Comparison of ENCODE assay signal across 12 cellular contexts in the genomic region with DNA sequence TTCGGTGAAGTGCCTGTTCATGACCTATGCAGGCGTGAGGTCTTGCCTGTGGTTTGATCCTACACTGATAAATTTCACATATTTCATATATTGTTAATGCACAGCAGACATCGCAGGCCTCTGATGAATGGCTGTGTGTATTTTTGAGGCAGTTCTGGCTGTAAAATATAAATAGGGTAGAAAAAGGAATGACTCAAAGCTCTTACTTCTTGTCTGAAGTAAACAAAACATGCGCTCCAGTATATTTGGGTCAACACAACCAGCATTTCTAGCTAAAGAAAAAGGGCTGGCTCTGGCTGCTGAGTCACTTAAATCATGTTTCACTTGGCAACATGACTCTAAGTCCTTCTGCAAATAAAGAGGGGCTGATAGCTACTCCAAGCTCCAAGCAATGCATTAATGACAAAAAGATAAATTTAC. TPM values are rescaled to one million over a fixed set of nuclear protein-coding genes. Genes with fewer than 3 reads are reported as not detected.
DNase-seq lines count a peak whose midpoint lies in the region; ATAC-seq, FAIRE-seq and TF ChIP-seq lines count a peak whose summit lies in the region.
"Had no signal": no experiment of that assay in that cellular context is flagged by ENCODE, and none has a peak within 500 bp of the region (broad histone marks: within the 10 kb centered on the region; RNA-seq: fewer than 3 reads in every experiment).

No MANE protein-coding gene starts in this region.

- no peak for TF ChIP-seq RAD21 in A549 (conservative IDR thresholded peaks at IDR 0.05 in 1 of 2, IDR thresholded peaks at IDR 0.05 in 1 of 2)
- no peak for TF ChIP-seq RAD21 in liver (IDR thresholded peaks at IDR 0.05)

- H3K4me1 ChIP-seq in A549 (peaks cover 20% of the 10 kb centered on the region), body of pancreas (peaks cover 9% of the 10 kb centered on the region), liver (ENCODE audit: control insufficient read depth in 4 of 4, insufficient read depth in 4 of 4, low read length in 3 of 4) (peaks cover 0 to 5% (median 0%) of the 10 kb centered on the region in 4 donors)

- peak overlapping the region in 1 of 2 experiments; percentile 35; a peak in 2 of 6 replicates for H3K27ac ChIP-seq in A549
- no peak overlapping the region for H3K27ac ChIP-seq in body of pancreas
- peak overlapping the region in 1 of 2 donors; percentile 17 for H3K27ac ChIP-seq in liver (ENCODE audit: low read depth in 1 of 2, low read length in 2 of 2)

- no peak overlapping the region for H3K9ac ChIP-seq in liver (ENCODE audit: low read depth in 1 of 2, low read length in 2 of 2)

- TF ChIP-seq CTCF in A549 (IDR thresholded peaks at IDR 0.05) (no peak), HFF-Myc (IDR thresholded peaks at IDR 0.05; ENCODE audit: low read depth, low read length, missing control alignments) (no peak), body of pancreas (IDR thresholded peaks at IDR 0.05) (no peak), liver (IDR thresholded peaks at IDR 0.05; ENCODE audit: low read depth, low read length, missing input control) (no peak)

- no peak for TF ChIP-seq EP300 in A549 (IDR thresholded peaks at IDR 0.05)

- TF ChIP-seq POLR2A in A549 (IDR thresholded peaks at IDR 0.05; ENCODE audit: low read length) (no peak), body of pancreas (IDR thresholded peaks at IDR 0.05) (no peak)

- POLR2A ChIA-PET in A549 (lab: Yijun Ruan, JAX), result interaction anchor here (0.9 kb wide), 1 partner anchor 13 kb away, joined by 3 read pairs; no protein-coding TSS in a partner anchor

- no peak overlapping the region for H3K27ac Mint-ChIP-seq in activated T-cell treated with anti-CD3 and anti-CD28 coated beads, Interleukin-2, amount 50 U/mL, for 24 hours
- H3K27ac Mint-ChIP-seq: T-helper 1 cell treated with Interleukin-12 subunit alpha and Interleukin-12 subunit beta and Interleukin-4 antibody, amounts not matched to agents 30 μg/mL and 1 μg/mL, for 36 hours had no signal

- H3K27me3 ChIP-seq in body of pancreas (no peaks in the 10 kb centered on the region), liver (ENCODE audit: control insufficient read depth in 4 of 4, insufficient read depth in 4 of 4, low read length in 3 of 4) (no peaks in the 10 kb centered on the region)

- H3K36me3 ChIP-seq in body of pancreas (replicated peaks in 1 of 2; ENCODE audit: insufficient read depth in 1 of 2, low read depth in 2 of 2), result no peaks in the 10 kb centered on the region
- no peaks in the 10 kb centered on the region for H3K36me3 ChIP-seq in liver (ENCODE audit: control insufficient read depth in 4 of 4, insufficient read depth in 3 of 4, low read depth in 1 of 4, low read length in 3 of 4)

- no peaks in the 10 kb centered on the region for H3K36me3 Mint-ChIP-seq in activated T-cell treated with anti-CD3 and anti-CD28 coated beads, Interleukin-2, amount 50 U/mL, for 24 hours (ENCODE audit: low read depth)

- no peak overlapping the region for H3K4me3 Mint-ChIP-seq in activated T-cell treated with anti-CD3 and anti-CD28 coated beads, Interleukin-2, amount 50 U/mL, for 24 hours
- H3K4me3 Mint-ChIP-seq: memory B cell; T-helper 1 cell treated with Interleukin-12 subunit alpha and Interleukin-12 subunit beta and Interleukin-4 antibody, amounts not matched to agents 30 μg/mL and 1 μg/mL, for 36 hours had no signal

- no peaks in the 10 kb centered on the region; the same call in 2 of the 3 replicates for H3K9me3 ChIP-seq in A549
- no peaks in the 10 kb centered on the region for H3K9me3 ChIP-seq in body of pancreas
- H3K9me3 ChIP-seq in liver (ENCODE audit: control insufficient read depth in 4 of 4, low read length in 3 of 4), result no peaks in the 10 kb centered on the region

- intact Hi-C loops in body of pancreas (cut with DNase I), result no loop called here

- no peaks in the 10 kb centered on the region for H3K9me3 Mint-ChIP-seq in activated T-cell treated with anti-CD3 and anti-CD28 coated beads, Interleukin-2, amount 50 U/mL, for 24 hours
- H3K9me3 Mint-ChIP-seq: memory B cell; T-helper 1 cell treated with Interleukin-12 subunit alpha and Interleukin-12 subunit beta and Interleukin-4 antibody, amounts not matched to agents 30 μg/mL and 1 μg/mL, for 36 hours had no signal

- ATAC-seq in A549 (peak; percentile 81 to 93), body of pancreas (peak; percentile 56), GM21381 (IDR thresholded peaks at IDR 0.05; ENCODE audit: unreplicated experiment) (no peak)
- ATAC-seq: K562 had no signal

- WGBS in A549 (ENCODE audit: missing lambda C conversion rate), result 16% methylated on average over 4 of the region's 4 CpGs
- WGBS in body of pancreas, 2 donors, result 29 to 40% methylated on average over 4 of the region's 4 CpGs
- WGBS in liver, result 62% methylated on average over 4 of the region's 4 CpGs

- peaks cover 22% of the 10 kb centered on the region for H3K27me3 Mint-ChIP-seq in activated T-cell treated with anti-CD3 and anti-CD28 coated beads, Interleukin-2, amount 50 U/mL, for 24 hours
- H3K27me3 Mint-ChIP-seq: memory B cell had no signal

- H3K4me3 ChIP-seq in A549, result no peak overlapping the region
- no peak overlapping the region for H3K4me3 ChIP-seq in HFF-Myc (replicated peaks; ENCODE audit: low read depth, low read length)
- no peak overlapping the region for H3K4me3 ChIP-seq in body of pancreas
- H3K4me3 ChIP-seq in liver (ENCODE audit: low read depth in 1 of 3, low read length in 3 of 3), result no peak overlapping the region
- H3K4me3 ChIP-seq: K562 had no signal

- CTCF ChIA-PET in A549 (lab: Yijun Ruan, JAX), result interaction anchor here (0.9 to 1.7 kb wide), 2 partner anchors 11 to 48 kb away, joined by 3 to 4 read pairs; no protein-coding TSS in a partner anchor

- DNase-seq in A549 (ENCODE audit: low read depth in 1 of 2, low spot score in 1 of 2) (peak; percentile 46 to 86), HFF-Myc (ENCODE audit: extremely low read depth, low read depth) (peak; percentile 31), body of pancreas (peak; percentile 14 to 48 (median 34)), midbrain (lab: John Stamatoyannopoulos, UW) (no peak)
- DNase-seq in activated T-cell treated with anti-CD3 and anti-CD28 coated beads, Interleukin-2, amount 50 U/mL, for 24 hours, result no peak
- DNase-seq in activated effector memory CD4-positive, alpha-beta T cell treated with Interleukin-2 at 50 U/mL for 16 hours, result no peak
- DNase-seq: DND-41 had no signal

- no peak for FAIRE-seq in A549 (lab: Jason Lieb, UNC)
- FAIRE-seq: K562 had no signal

- peak overlapping the region; percentile 44 for H3K4me2 ChIP-seq in A549

- peaks cover 10% of the 10 kb centered on the region for H3K4me1 Mint-ChIP-seq in activated T-cell treated with anti-CD3 and anti-CD28 coated beads, Interleukin-2, amount 50 U/mL, for 24 hours (ENCODE audit: low read depth)

TF ChIP-seq in A549, 52 proteins besides CTCF, POLR2A, EP300 and RAD21 (continues in another document):
- TF ChIP-seq TP53 (CRISPR knock-in tag; IDR thresholded peaks at IDR 0.05) (no peak), MAFK (IDR thresholded peaks at IDR 0.05; ENCODE audit: partially characterized antibody) (peak; percentile 69), ESRRA (IDR thresholded peaks at IDR 0.05; ENCODE audit: borderline replicate concordance, low read length) (no peak), KDM1A (IDR thresholded peaks at IDR 0.05; ENCODE audit: low read depth) (no peak), FOSL2 (IDR thresholded peaks at IDR 0.05) (peak; percentile 48), FOSL2 (CRISPR knock-in tag; IDR thresholded peaks at IDR 0.05) (peak; percentile 62), SMC3 (IDR thresholded peaks at IDR 0.05) (no peak), JUNB (IDR thresholded peaks at IDR 0.05) (peak; percentile 42), NPAS2 (CRISPR knock-in tag; IDR thresholded peaks at IDR 0.05; ENCODE audit: borderline replicate concordance) (no peak), NFE2L2 (conservative IDR thresholded peaks at IDR 0.05; ENCODE audit: low read length) (0 out of 2 replicates have a peak, but pooled peaks have one; percentile 3), CEBPB (IDR thresholded peaks at IDR 0.05) (0 out of 4 replicates have a peak, but pooled peaks of 1 of the 2 experiments have one; percentile 27), EHMT2 (IDR thresholded peaks at IDR 0.05; ENCODE audit: low read depth) (no peak)
- TF ChIP-seq, protein P1, sequence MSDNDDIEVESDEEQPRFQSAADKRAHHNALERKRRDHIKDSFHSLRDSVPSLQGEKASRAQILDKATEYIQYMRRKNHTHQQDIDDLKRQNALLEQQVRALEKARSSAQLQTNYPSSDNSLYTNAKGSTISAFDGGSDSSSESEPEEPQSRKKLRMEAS (IDR thresholded peaks at IDR 0.05), result peak; percentile 52

TF ChIP-seq in liver, 16 proteins besides CTCF, POLR2A, EP300 and RAD21 (continues in another document):
- TF ChIP-seq JUND (IDR thresholded peaks at IDR 0.05) (peak in 1 of 2 donors; percentile 39), ZBTB33 (IDR thresholded peaks at IDR 0.05) (no peak), YY1 (IDR thresholded peaks at IDR 0.05) (peak; percentile 32), GABPA (IDR thresholded peaks at IDR 0.05 in 1 of 2, conservative IDR thresholded peaks at IDR 0.05 in 1 of 2) (no peak), SP1 (IDR thresholded peaks at IDR 0.05) (no peak), TAF1 (conservative IDR thresholded peaks at IDR 0.05) (no peak)
- TF ChIP-seq, protein P1 (IDR thresholded peaks at IDR 0.05), result peak; percentile 14

RNA-seq across cellular contexts. Expression of gene TMCC3, which starts 54.1 kb away (rescaled TPM):
- polyA plus RNA-seq in A549 (2011; rRNA removed) (0.60 and 0.62 TPM in 2 replicates), A549 (2017; fragmentation: RNase III; extraction: RNeasy Plus Mini Kit Qiagen cat#74134 plus additional on column Dnase treatment) (0.42 to 0.57 TPM (median 0.50 TPM) in 3 replicates), liver (1 to 10 TPM in 1 of 2 donors, under 1 TPM in 1; 0.81 to 1.5 TPM)
- polyA plus RNA-seq in A549 (2012; cell fraction: cytosol; rRNA removed), result 0.05 and 0.08 TPM in 2 replicates
- polyA plus RNA-seq in A549 (2012; cell fraction: nucleus; rRNA removed), result 0.05 and 0.09 TPM in 2 replicates
- polyA minus RNA-seq in A549 (2011; rRNA and poly(A)+ RNA removed), result 0.44 and 0.45 TPM in 2 replicates
- total RNA-seq in body of pancreas (1 to 10 TPM; 1.3 to 3.6 TPM), liver (1 to 10 TPM; 1.4 to 2.3 TPM)
- total RNA-seq: K562 had no signal
- polyA plus RNA-seq: K562 had no signal

Comparison
In these comparisons a context has a peak if more than half of its experiments do, and no peak if none do; other contexts are left out.
1. DNase-seq: peak in A549 (2 of 2), HFF-Myc (single experiment) and body of pancreas (4 of 4); none in activated T-cell treated with anti-CD3 and anti-CD28 coated beads, Interleukin-2, amount 50 U/mL, for 24 hours (single experiment), midbrain (single experiment) and activated effector memory CD4-positive, alpha-beta T cell treated with Interleukin-2 at 50 U/mL for 16 hours (single experiment).